In the genomic region with DNA sequence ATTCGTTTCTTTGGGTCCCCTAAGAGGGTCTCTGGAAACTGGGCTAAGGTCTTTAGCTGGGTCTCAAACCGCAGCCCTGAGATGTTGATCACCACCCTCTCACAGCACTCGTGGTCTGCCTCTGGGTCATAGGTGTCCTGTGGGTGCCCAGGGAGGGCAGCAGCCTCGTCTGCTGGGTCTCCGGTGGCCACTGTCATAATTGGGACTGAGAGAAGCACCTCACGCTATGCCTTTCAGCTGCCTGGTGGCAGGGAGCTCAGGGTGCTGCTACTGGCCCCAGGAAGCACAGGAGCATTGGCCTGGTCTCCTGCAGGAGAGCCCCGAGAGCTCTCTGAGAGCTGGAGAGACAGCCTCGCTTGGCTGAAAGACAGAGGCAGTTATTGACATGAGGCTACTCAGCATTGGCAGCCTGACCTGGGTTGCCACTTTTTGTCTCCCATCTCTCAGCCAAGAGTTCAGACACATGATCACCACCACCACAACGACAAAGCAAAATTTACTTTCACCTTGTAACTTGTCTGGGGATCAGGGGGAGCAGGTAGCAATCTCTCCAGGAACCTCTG, we compare ENCODE assay signal across 21 cellular contexts. TPM values are rescaled to one million over a fixed set of nuclear protein-coding genes. Genes with fewer than 3 reads are reported as not detected.
"Had no signal": no experiment of that assay in that cellular context is flagged by ENCODE, and none has a peak within 500 bp of the region (broad histone marks: within the 10 kb centered on the region; RNA-seq: fewer than 3 reads in every experiment).

No MANE protein-coding gene starts in this region.

- ATAC-seq: left lung, mucosa of descending colon, pancreas had no signal

- H3K4me1 ChIP-seq: pancreas had no signal

- H3K27ac ChIP-seq: cardiac muscle cell, epithelial cell of prostate, left lung, pancreas, tibial artery had no signal

- H3K27ac Mint-ChIP-seq: activated naive CD8-positive, alpha-beta T cell; endodermal cell; naive B cell had no signal

- H3K9me3 Mint-ChIP-seq: endodermal cell, naive B cell had no signal

- H3K36me3 ChIP-seq: cardiac muscle cell, left lung, pancreas, sigmoid colon, tibial artery, WERI-Rb-1 had no signal

- DNase-seq: activated CD4-positive, alpha-beta T cell treated with anti-CD3 and anti-CD28 coated beads for 1 hour; foreskin fibroblast; kidney; left lung; mucosa of descending colon; naive B cell; pancreas; sigmoid colon; stimulated activated CD4-positive, alpha-beta T cell treated with anti-CD3 and anti-CD28 coated beads, Interleukin-1b, Interleukin-23, amount 100 ng/mL, for 48 hours; stimulated activated CD8-positive, alpha-beta memory T cell treated with anti-CD3 and anti-CD28 coated beads, Interleukin-4, amount 100 ng/mL, for 48 hours; stimulated activated naive CD4-positive, alpha-beta T cell; SW 1271; T-helper 2 cell; tibial artery; WERI-Rb-1 had no signal

- H3K36me3 Mint-ChIP-seq: activated naive CD8-positive, alpha-beta T cell; naive B cell had no signal

- H3K9me3 ChIP-seq: left lung, mucosa of descending colon, pancreas, sigmoid colon, tibial artery had no signal

- H3K4me3 Mint-ChIP-seq: endodermal cell had no signal

- H3K4me3 ChIP-seq: cardiac muscle cell, left lung, mucosa of descending colon, pancreas, tibial artery had no signal

RNA-seq across cellular contexts. Expression of gene KCNA2, which starts 1.5 kb away (rescaled TPM):
- total RNA-seq: dermis microvascular lymphatic vessel endothelial cell, lung microvascular endothelial cell had no signal
